ENCODE assay signal across 9 cellular contexts in the genomic region with DNA sequence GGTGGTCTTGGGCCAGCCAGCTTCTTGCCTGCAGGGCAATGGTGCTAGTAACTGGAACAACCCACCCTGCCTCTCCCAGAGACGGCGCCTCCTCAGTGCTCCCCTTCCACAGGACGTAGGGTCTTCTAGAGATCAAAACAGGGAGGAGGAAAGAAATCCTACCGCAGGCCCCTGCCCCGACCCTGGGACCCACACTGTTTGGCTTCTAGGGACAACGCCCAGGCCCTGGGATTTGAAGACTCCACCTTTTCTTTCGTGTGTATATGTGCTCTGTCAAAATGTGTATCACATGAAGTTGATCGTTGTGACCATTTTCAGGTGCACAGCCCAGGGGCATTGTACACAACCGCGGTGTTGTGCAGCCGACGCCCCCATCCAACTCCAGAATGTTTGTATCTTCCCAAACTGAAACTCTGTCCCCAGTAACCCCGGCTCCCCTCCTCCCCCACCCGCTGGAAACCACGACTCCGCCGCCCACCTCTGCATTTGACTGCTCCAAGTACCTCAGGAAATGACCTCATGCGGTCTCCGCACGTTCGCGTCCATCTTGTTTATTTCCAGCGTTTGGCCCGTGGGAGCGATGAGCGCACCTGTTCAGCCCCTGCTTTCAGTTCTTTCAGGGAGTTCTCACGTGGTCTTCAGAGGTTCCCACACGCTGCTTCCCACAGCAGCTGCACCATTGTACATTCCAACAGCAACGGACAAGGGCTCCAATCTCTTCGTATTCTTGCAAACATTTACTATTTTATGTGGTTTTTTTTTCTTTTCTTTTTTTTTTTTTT. TPM values are rescaled to one million over a fixed set of nuclear protein-coding genes. Genes with fewer than 3 reads are reported as not detected.
DNase-seq lines count a peak whose midpoint lies in the region; ATAC-seq and TF ChIP-seq lines count a peak whose summit lies in the region.
"Had no signal": no experiment of that assay in that cellular context is flagged by ENCODE, and none has a peak within 500 bp of the region (broad histone marks: within the 10 kb centered on the region; RNA-seq: fewer than 3 reads in every experiment).

No MANE protein-coding gene starts in this region.

- H3K27ac Mint-ChIP-seq in natural killer cell: peak overlapping the region in 1 of 2 donors; percentile 64

- H3K36me3 Mint-ChIP-seq in natural killer cell: peaks cover 16% of the 10 kb centered on the region

- H3K4me1 Mint-ChIP-seq in natural killer cell: peaks cover 7 to 29% of the 10 kb centered on the region in 2 donors

- peak; percentile 57 for TF ChIP-seq POLR2A in GM18526 (IDR thresholded peaks at IDR 0.05; ENCODE audit: extremely low read depth, insufficient read length)

- no peak overlapping the region for H3K18ac ChIP-seq in mesendoderm (ENCODE audit: low read length)

- no peak overlapping the region for H2BK5ac ChIP-seq in mesendoderm (ENCODE audit: low read length)

- no peak overlapping the region for H2BK15ac ChIP-seq in mesendoderm (replicated peaks; ENCODE audit: low read depth)

- DNase-seq in NCI-H226: peak; percentile 35
- DNase-seq in activated T-helper 1 cell treated with Interleukin-2 at 50 U/mL for 16 hours (ENCODE audit: low read depth): peak; percentile 44
- DNase-seq in natural killer cell: no peak
- DNase-seq in kidney glomerular epithelial cell (lab: John Stamatoyannopoulos, UW): no peak
- DNase-seq in mesendoderm: no peak
- no peak for DNase-seq in SIG-M5 treated with dmso at 0.1 percent for 504 hours (lab: John Stamatoyannopoulos, UW; ENCODE audit: unreplicated experiment)

- no peak overlapping the region for H3K27ac ChIP-seq in mesendoderm (ENCODE audit: low read depth, low read length)
- H3K27ac ChIP-seq: body of pancreas had no signal

- H3K27me3 ChIP-seq in mesendoderm (ENCODE audit: insufficient read depth, low read length, poor library complexity): peaks cover 43% of the 10 kb centered on the region

- H2BK120ac ChIP-seq in mesendoderm (ENCODE audit: low read depth, low read length): no peak overlapping the region

- H3K4me3 Mint-ChIP-seq in natural killer cell: peak overlapping the region; percentile 83

- no peaks in the 10 kb centered on the region for H3K79me2 ChIP-seq in mesendoderm (ENCODE audit: control insufficient read depth, insufficient read depth, low read length)

- H3K9ac ChIP-seq in mesendoderm (ENCODE audit: low read length): no peak overlapping the region

- H3K4ac ChIP-seq in mesendoderm (ENCODE audit: low read depth, low read length): no peak overlapping the region

- no CpG with 5 or more reads among the region's 30 CpGs for whole genome bisulfite sequencing in mesendoderm (ENCODE audit: extremely low coverage, insufficient coverage, low lambda C conversion rate)

- H3K4me1 ChIP-seq in mesendoderm (ENCODE audit: control insufficient read depth, low read depth, low read length): no peaks in the 10 kb centered on the region

- H3K27me3 Mint-ChIP-seq in natural killer cell (ENCODE audit: low read depth in 2 of 2): peaks cover 50 to 51% of the 10 kb centered on the region in 2 donors

- ATAC-seq in HG02840 (IDR thresholded peaks at IDR 0.05; ENCODE audit: low FRiP score, unreplicated experiment) (peak; percentile 58), natural killer cell (peak; percentile 31 to 56 (median 54))
- ATAC-seq: body of pancreas had no signal

- no peak overlapping the region for H4K5ac ChIP-seq in mesendoderm (ENCODE audit: low read length)

- H3K23ac ChIP-seq in mesendoderm (ENCODE audit: low read length): no peak overlapping the region

- no peak overlapping the region for H3K4me2 ChIP-seq in mesendoderm (ENCODE audit: low read length)

- TF ChIP-seq CTCF in natural killer cell (IDR thresholded peaks at IDR 0.05): no peak

- intact Hi-C loops in natural killer cell (cut with micrococcal nuclease): loop anchor here (1.0 kb wide), 2 partner anchors 38 to 110 kb away; no protein-coding TSS in a partner anchor

- no peak overlapping the region for H4K8ac ChIP-seq in mesendoderm (ENCODE audit: low read depth, low read length)

- peaks cover 0 to 5% of the 10 kb centered on the region in 2 donors for H3K9me3 Mint-ChIP-seq in natural killer cell

- no peaks in the 10 kb centered on the region for H3K36me3 ChIP-seq in mesendoderm (ENCODE audit: control insufficient read depth, insufficient read depth, low read length)

- no peak overlapping the region for H3K56ac ChIP-seq in mesendoderm (ENCODE audit: low read length)

- H3K4me3 ChIP-seq in mesendoderm (ENCODE audit: low read length): no peak overlapping the region
- H3K4me3 ChIP-seq: body of pancreas had no signal

- H2AK5ac ChIP-seq in mesendoderm (ENCODE audit: low read length): no peak overlapping the region

- no peaks in the 10 kb centered on the region for H3K79me1 ChIP-seq in mesendoderm (ENCODE audit: low read length)

RNA-seq across cellular contexts. Expression of gene BHLHE23, which starts 3.4 kb away (rescaled TPM):
- not detected for total RNA-seq in natural killer cell
- not detected for polyA plus RNA-seq in mesendoderm (2013, experiment 1 of 2)
- not detected for polyA plus RNA-seq in mesendoderm (2013, experiment 2 of 2)
- total RNA-seq: body of pancreas had no signal

RNA-seq across cellular contexts. Expression of gene SLC17A9, which starts 57.7 kb away (rescaled TPM):
- 10 to 100 TPM; 22.3 to 24.0 (median 23.8) TPM for total RNA-seq in natural killer cell
- 11.4 TPM for polyA plus RNA-seq in mesendoderm (2013, experiment 1 of 2)
- polyA plus RNA-seq in mesendoderm (2013, experiment 2 of 2): 12.4 TPM

Comparison
In these comparisons a context has a peak if more than half of its experiments do, and no peak if none do; other contexts are left out.
1. DNase-seq: peak in NCI-H226 (single experiment) and activated T-helper 1 cell treated with Interleukin-2 at 50 U/mL for 16 hours (single experiment); none in natural killer cell (single experiment), kidney glomerular epithelial cell (single experiment), mesendoderm (single experiment) and SIG-M5 treated with dmso at 0.1 percent for 504 hours (single experiment).